1 cellular context compared by ENCODE assay signal in the genomic region with DNA sequence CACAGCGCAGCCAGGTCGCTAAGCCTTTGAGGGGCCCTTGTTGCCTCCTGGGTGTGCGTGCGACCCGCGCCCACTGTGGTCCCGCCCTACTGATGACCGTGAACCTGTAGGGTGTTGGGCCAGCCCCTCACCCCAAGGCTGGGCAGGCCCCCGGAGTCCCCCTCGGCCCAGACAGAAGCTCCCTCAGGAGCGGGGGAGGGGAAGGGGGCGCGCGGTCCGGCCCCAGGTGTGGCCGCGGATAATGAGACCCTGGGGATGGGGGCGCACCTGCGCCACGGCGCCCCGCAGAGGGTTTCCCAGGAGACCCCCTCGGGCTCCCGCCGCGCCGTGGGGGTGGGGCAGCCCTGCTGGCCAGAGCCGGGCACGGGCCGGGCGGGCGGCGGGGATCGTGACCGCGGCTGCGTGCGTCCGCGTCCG.
TF ChIP-seq lines count a peak whose summit lies in the region.

No MANE protein-coding gene starts in this region.

TF ChIP-seq in WTC11, 78 proteins besides CTCF, POLR2A, EP300 and RAD21 (continued from another document):
- TF ChIP-seq, protein P1, sequence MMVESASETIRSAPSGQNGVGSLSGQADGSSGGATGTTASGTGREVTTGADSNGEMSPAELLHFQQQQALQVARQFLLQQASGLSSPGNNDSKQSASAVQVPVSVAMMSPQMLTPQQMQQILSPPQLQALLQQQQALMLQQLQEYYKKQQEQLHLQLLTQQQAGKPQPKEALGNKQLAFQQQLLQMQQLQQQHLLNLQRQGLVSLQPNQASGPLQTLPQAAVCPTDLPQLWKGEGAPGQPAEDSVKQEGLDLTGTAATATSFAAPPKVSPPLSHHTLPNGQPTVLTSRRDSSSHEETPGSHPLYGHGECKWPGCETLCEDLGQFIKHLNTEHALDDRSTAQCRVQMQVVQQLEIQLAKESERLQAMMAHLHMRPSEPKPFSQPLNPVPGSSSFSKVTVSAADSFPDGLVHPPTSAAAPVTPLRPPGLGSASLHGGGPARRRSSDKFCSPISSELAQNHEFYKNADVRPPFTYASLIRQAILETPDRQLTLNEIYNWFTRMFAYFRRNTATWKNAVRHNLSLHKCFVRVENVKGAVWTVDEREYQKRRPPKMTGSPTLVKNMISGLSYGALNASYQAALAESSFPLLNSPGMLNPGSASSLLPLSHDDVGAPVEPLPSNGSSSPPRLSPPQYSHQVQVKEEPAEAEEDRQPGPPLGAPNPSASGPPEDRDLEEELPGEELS (CRISPR knock-in tag; IDR thresholded peaks at IDR 0.05), result 0 out of 2 replicates have a peak, but pooled peaks have one; percentile 24
